In genomic region chr10:100364147-100364546, GRCh38 we compare ENCODE assay signal across 19 cellular contexts. TPM values are rescaled to one million over a fixed set of nuclear protein-coding genes. Genes with fewer than 3 reads are reported as not detected.
DNase-seq lines count a peak whose midpoint lies in the region; ATAC-seq and TF ChIP-seq lines count a peak whose summit lies in the region.
"Had no signal": no experiment of that assay in that cellular context is flagged by ENCODE, and none has a peak within 500 bp of the region (broad histone marks: within the 10 kb centered on the region; RNA-seq: fewer than 3 reads in every experiment).

No MANE protein-coding gene starts in this region.

- H3K27ac ChIP-seq in epithelial cell of prostate (peak overlapping the region; percentile 81), gastrocnemius medialis (peak overlapping the region in 3 of 4 donors; percentile 36 to 74 (median 68))
- H3K27ac ChIP-seq: BLaER1, vagina had no signal

- H3K27me3 ChIP-seq in gastrocnemius medialis = no peaks in the 10 kb centered on the region
- H3K27me3 ChIP-seq: BLaER1, ovary, vagina had no signal

- peak; percentile 12 for DNase-seq in HT1080 (ENCODE audit: low read depth)
- DNase-seq in activated T-helper 2 cell treated with anti-CD3 and anti-CD28 coated beads, Interferon-gamma antibody, Interleukin-2, Interleukin-4, amounts not matched to agents 10 μg/mL and 5 μg/mL and 100 μg/mL, durations not matched to agents 14 hours and 24 hours and 36 hours (ENCODE audit: low spot score) = no peak
- no peak for DNase-seq in epithelial cell of prostate (ENCODE audit: low read depth, low spot score)
- DNase-seq in gastrocnemius medialis = no peak
- DNase-seq in T-helper 9 cell = no peak
- DNase-seq in GM13977 (ENCODE audit: low spot score) = no peak
- DNase-seq: activated CD4-positive, alpha-beta T cell treated with anti-CD3 and anti-CD28 coated beads, Interleukin-2, amount 50 U/mL, for 4 hours; activated naive CD4-positive, alpha-beta T cell; activated T-cell treated with anti-CD3 and anti-CD28 coated beads for 4 hours; stimulated activated CD4-positive, alpha-beta T cell treated with anti-CD3 and anti-CD28 coated beads, Interleukin-4, amount 100 ng/mL, for 1 hour had no signal

- H3K9me3 ChIP-seq in gastrocnemius medialis = no peaks in the 10 kb centered on the region
- H3K9me3 ChIP-seq: BLaER1, ovary, vagina had no signal

- no peak overlapping the region for H3K4me3 ChIP-seq in gastrocnemius medialis
- H3K4me3 ChIP-seq: BLaER1, ovary, skin epidermis, vagina had no signal

- H3K36me3 ChIP-seq in gastrocnemius medialis = no peaks in the 10 kb centered on the region
- H3K36me3 ChIP-seq: ovary had no signal

- no peaks in the 10 kb centered on the region for H3K27me3 Mint-ChIP-seq in activated T-helper 2 cell treated with anti-CD3 and anti-CD28 coated beads, Interferon-gamma antibody, Interleukin-2, Interleukin-4, amounts not matched to agents 10 μg/mL and 5 μg/mL and 100 μg/mL, durations not matched to agents 14 hours and 24 hours and 36 hours (ENCODE audit: low read depth)

- intact Hi-C loops in activated T-helper 2 cell treated with anti-CD3 and anti-CD28 coated beads, Interferon-gamma antibody, Interleukin-2, Interleukin-4, amounts not matched to agents 10 μg/mL and 5 μg/mL and 100 μg/mL, durations not matched to agents 14 hours and 24 hours and 36 hours (cut with micrococcal nuclease) = no loop called here
- intact Hi-C loops in gastrocnemius medialis (cut with DNase I; ENCODE audit: low total_unique reads) = loop anchor here (2.0 to 10.0 kb wide), 2 partner anchors 77 to 629 kb away; partner anchors contain the start of genes BLOC1S2, COX15 and CUTC

- TF ChIP-seq POLR2A in gastrocnemius medialis (IDR thresholded peaks at IDR 0.05) = no peak

- in situ Hi-C loops in gastrocnemius medialis (cut with MboI; ENCODE audit: low sequenced_read_pairs in 4 of 4) = no loop called here
- in situ Hi-C loops in GM13977 (cut with MboI; ENCODE audit: low pct_unique_long_range_greater_than_20kb, low sequenced_read_pairs, unreplicated experiment) = no loop called here

- peak overlapping the region; percentile 64 for H3K27ac Mint-ChIP-seq in activated T-helper 2 cell treated with anti-CD3 and anti-CD28 coated beads, Interferon-gamma antibody, Interleukin-2, Interleukin-4, amounts not matched to agents 10 μg/mL and 5 μg/mL and 100 μg/mL, durations not matched to agents 14 hours and 24 hours and 36 hours
- H3K27ac Mint-ChIP-seq: HFFc6 had no signal

- no peaks in the 10 kb centered on the region for H3K9me3 Mint-ChIP-seq in activated T-helper 2 cell treated with anti-CD3 and anti-CD28 coated beads, Interferon-gamma antibody, Interleukin-2, Interleukin-4, amounts not matched to agents 10 μg/mL and 5 μg/mL and 100 μg/mL, durations not matched to agents 14 hours and 24 hours and 36 hours
- H3K9me3 Mint-ChIP-seq: HFFc6 had no signal

- H3K4me1 Mint-ChIP-seq in activated T-helper 2 cell treated with anti-CD3 and anti-CD28 coated beads, Interferon-gamma antibody, Interleukin-2, Interleukin-4, amounts not matched to agents 10 μg/mL and 5 μg/mL and 100 μg/mL, durations not matched to agents 14 hours and 24 hours and 36 hours (ENCODE audit: low read depth) = peaks cover 32% of the 10 kb centered on the region

- H3K36me3 Mint-ChIP-seq in activated T-helper 2 cell treated with anti-CD3 and anti-CD28 coated beads, Interferon-gamma antibody, Interleukin-2, Interleukin-4, amounts not matched to agents 10 μg/mL and 5 μg/mL and 100 μg/mL, durations not matched to agents 14 hours and 24 hours and 36 hours (ENCODE audit: low read depth) = peaks cover 59% of the 10 kb centered on the region

- TF ChIP-seq CTCF in gastrocnemius medialis (IDR thresholded peaks at IDR 0.05 in 4 of 5, conservative IDR thresholded peaks at IDR 0.05 in 1 of 5) = no peak
- no peak for TF ChIP-seq CTCF in GM13977 (IDR thresholded peaks at IDR 0.05; ENCODE audit: extremely low read depth, insufficient read depth, missing control alignments)

- no peak for ATAC-seq in gastrocnemius medialis
- no peak for ATAC-seq in GM19324 (IDR thresholded peaks at IDR 0.05; ENCODE audit: low FRiP score, unreplicated experiment)

- H3K4me3 Mint-ChIP-seq in activated T-helper 2 cell treated with anti-CD3 and anti-CD28 coated beads, Interferon-gamma antibody, Interleukin-2, Interleukin-4, amounts not matched to agents 10 μg/mL and 5 μg/mL and 100 μg/mL, durations not matched to agents 14 hours and 24 hours and 36 hours (ENCODE audit: low read depth) = no peak overlapping the region
- H3K4me3 Mint-ChIP-seq: HFFc6 had no signal

- peaks cover 14 to 22% of the 10 kb centered on the region in 2 donors for H3K4me1 ChIP-seq in gastrocnemius medialis

RNA-seq across cellular contexts. Expression of gene SCD, which starts 17.1 kb away (rescaled TPM):
- total RNA-seq in HT1080 (2014; rRNA removed; shearing (Covaris generic)) = 149 and 198 TPM in 2 replicates
- 182 and 229 TPM in 2 replicates for polyA plus RNA-seq in HT1080 (2015; cell fraction: cytosol; rRNA removed)
- polyA plus RNA-seq in HT1080 (2015; cell fraction: nucleus; rRNA removed) = 306 and 307 TPM in 2 replicates
- total RNA-seq in activated T-helper 2 cell treated with anti-CD3 and anti-CD28 coated beads, Interferon-gamma antibody, Interleukin-2, Interleukin-4, amounts not matched to agents 10 μg/mL and 5 μg/mL and 100 μg/mL, durations not matched to agents 14 hours and 24 hours and 36 hours = 273 and 278 TPM in 2 replicates
- total RNA-seq in gastrocnemius medialis = 1 to 10 TPM; 1.1 to 1.9 (median 1.6) TPM

RNA-seq across cellular contexts. Expression of gene PKD2L1, which starts 34.1 kb away (rescaled TPM):
- not detected in 2 replicates for total RNA-seq in HT1080 (2014; rRNA removed; shearing (Covaris generic))
- not detected in 2 replicates for polyA plus RNA-seq in HT1080 (2015; cell fraction: cytosol; rRNA removed)
- polyA plus RNA-seq in HT1080 (2015; cell fraction: nucleus; rRNA removed) = not detected in 2 replicates
- total RNA-seq in activated T-helper 2 cell treated with anti-CD3 and anti-CD28 coated beads, Interferon-gamma antibody, Interleukin-2, Interleukin-4, amounts not matched to agents 10 μg/mL and 5 μg/mL and 100 μg/mL, durations not matched to agents 14 hours and 24 hours and 36 hours = not detected in 2 replicates
- total RNA-seq in gastrocnemius medialis = not detected
- total RNA-seq: G401, HFFc6, M059J, vagina had no signal
- polyA plus RNA-seq: esophagus had no signal

Comparison
In these comparisons a context has a peak if more than half of its experiments do, and no peak if none do; other contexts are left out.
1. RNA of gene SCD, which starts 17.1 kb away (total RNA-seq): 273 to 278 TPM in activated T-helper 2 cell treated with anti-CD3 and anti-CD28 coated beads, Interferon-gamma antibody, Interleukin-2, Interleukin-4, amounts not matched to agents 10 μg/mL and 5 μg/mL and 100 μg/mL, durations not matched to agents 14 hours and 24 hours and 36 hours and 149 to 198 TPM in HT1080; 1.1 to 1.9 TPM in gastrocnemius medialis; every median in the first group is over 10 times any median in the second.